3 cellular contexts compared by ENCODE assay signal in the genomic region with DNA sequence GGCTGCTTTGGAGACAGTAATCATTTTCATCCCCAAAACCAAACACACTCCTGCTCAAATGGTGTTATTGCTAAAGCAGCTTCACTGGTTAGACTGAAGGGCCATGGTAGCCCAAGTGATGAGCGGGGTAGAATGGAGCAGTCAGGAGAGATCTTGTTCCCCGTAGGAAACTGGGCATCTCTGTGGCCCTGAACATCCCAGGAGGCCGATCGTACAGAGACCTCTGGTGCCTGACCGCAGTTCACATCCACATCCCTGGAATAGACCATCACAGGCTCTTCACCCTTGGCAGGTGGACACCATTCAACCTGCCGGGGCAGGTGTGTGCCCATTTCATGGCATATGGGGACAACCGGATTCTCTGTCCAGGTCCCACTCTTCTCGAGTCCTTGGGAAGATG. TPM values are rescaled to one million over a fixed set of nuclear protein-coding genes. Genes with fewer than 3 reads are reported as not detected.
"Had no signal": no experiment of that assay in that cellular context is flagged by ENCODE, and none has a peak within 500 bp of the region (broad histone marks: within the 10 kb centered on the region; RNA-seq: fewer than 3 reads in every experiment).

No MANE protein-coding gene starts in this region.

RNA-seq across cellular contexts. Expression of gene USP6, which starts 13.9 kb away (rescaled TPM):
- total RNA-seq: PC-3, Right ventricle myocardium superior, SJSA1 had no signal
